9 cellular contexts compared by ENCODE assay signal in genomic region chr1:161486806-161487482, GRCh38. TPM values are rescaled to one million over a fixed set of nuclear protein-coding genes. Genes with fewer than 3 reads are reported as not detected.
DNase-seq lines count a peak whose midpoint lies in the region; ATAC-seq, FAIRE-seq and TF ChIP-seq lines count a peak whose summit lies in the region.
"Had no signal": no experiment of that assay in that cellular context is flagged by ENCODE, and none has a peak within 500 bp of the region (broad histone marks: within the 10 kb centered on the region; RNA-seq: fewer than 3 reads in every experiment).

No MANE protein-coding gene starts in this region.

- peaks cover 0 to 11% (median 2%) of the 10 kb centered on the region in 3 donors for H3K4me1 Mint-ChIP-seq in naive B cell

- TF ChIP-seq POLR2A in GM12892 (IDR thresholded peaks at IDR 0.05; ENCODE audit: low read depth, low read length), result no peak
- TF ChIP-seq POLR2A in upper lobe of left lung (IDR thresholded peaks at IDR 0.05), result no peak

- H3K9me3 Mint-ChIP-seq in naive B cell, result peaks cover 0 to 2% (median 0%) of the 10 kb centered on the region in 7 donors
- H3K9me3 Mint-ChIP-seq: IgD-negative memory B cell had no signal

- 44 to 49% methylated on average over 6 of the region's 6 CpGs for WGBS in upper lobe of left lung, 2 donors

- DNase-seq in Ammon's horn (ENCODE audit: low spot score), result peak; percentile 82
- no peak for DNase-seq in GM12892 (ENCODE audit: insufficient read length)
- peak; percentile 24 to 42 for DNase-seq in NCI-H1930 (lab: John Stamatoyannopoulos, UW)
- peak; percentile 47 for DNase-seq in WERI-Rb-1
- DNase-seq in epithelial cell of proximal tubule (ENCODE audit: low read depth), result peak; percentile 37
- DNase-seq in naive B cell, result peak; percentile 56
- no peak for DNase-seq in upper lobe of left lung

- ATAC-seq in naive B cell (ENCODE audit: low read depth in 2 of 2) (peak; percentile 81 to 89), upper lobe of left lung (ENCODE audit: low FRiP score in 2 of 2) (peak; percentile 75 to 80), GM19328 (IDR thresholded peaks at IDR 0.05; ENCODE audit: unreplicated experiment) (no peak)

- FAIRE-seq in GM12892 (lab: Jason Lieb, UNC), result peak; percentile 66

- peak overlapping the region in 1 of 6 donors; percentile 1 for H3K27ac Mint-ChIP-seq in naive B cell
- H3K27ac Mint-ChIP-seq: IgD-negative memory B cell had no signal

- no peak overlapping the region for H3K4me3 Mint-ChIP-seq in naive B cell
- H3K4me3 Mint-ChIP-seq: IgD-negative memory B cell had no signal

- no peak overlapping the region for H3K27ac ChIP-seq in WERI-Rb-1
- peak overlapping the region in 2 of 4 donors; percentile 24 to 49 for H3K27ac ChIP-seq in upper lobe of left lung

- no peaks in the 10 kb centered on the region for H3K36me3 Mint-ChIP-seq in naive B cell
- H3K36me3 Mint-ChIP-seq: IgD-negative memory B cell had no signal

- H3K9me3 ChIP-seq in WERI-Rb-1 (ENCODE audit: severe bottlenecking), result no peaks in the 10 kb centered on the region
- no peaks in the 10 kb centered on the region for H3K9me3 ChIP-seq in upper lobe of left lung

- H3K4me1 ChIP-seq in upper lobe of left lung, result peaks cover 5 to 9% (median 9%) of the 10 kb centered on the region in 4 donors

- no peak for TF ChIP-seq EP300 in upper lobe of left lung (IDR thresholded peaks at IDR 0.05)

- peaks cover 33 to 45% (median 40%) of the 10 kb centered on the region in 3 donors for H3K27me3 Mint-ChIP-seq in naive B cell

- H3K4me3 ChIP-seq in WERI-Rb-1 (ENCODE audit: low read depth, low read length) (no peak overlapping the region), epithelial cell of proximal tubule (ENCODE audit: low read depth, low read length) (no peak overlapping the region), upper lobe of left lung (peak overlapping the region in 2 of 4 donors; percentile 11 to 30)

- TF ChIP-seq CTCF in WERI-Rb-1 (IDR thresholded peaks at IDR 0.05; ENCODE audit: low read depth, low read length), result peak; percentile 79
- peak; percentile 82 for TF ChIP-seq CTCF in epithelial cell of proximal tubule (conservative IDR thresholded peaks at IDR 0.05; ENCODE audit: low read depth, low read length)
- peak; percentile 67 to 83 (median 70) for TF ChIP-seq CTCF in upper lobe of left lung (IDR thresholded peaks at IDR 0.05)

- no peaks in the 10 kb centered on the region for H3K36me3 ChIP-seq in WERI-Rb-1
- H3K36me3 ChIP-seq in upper lobe of left lung, result no peaks in the 10 kb centered on the region

- H3K27me3 ChIP-seq in WERI-Rb-1 (ENCODE audit: insufficient read depth, low read depth, severe bottlenecking), result peaks cover 100% of the 10 kb centered on the region
- H3K27me3 ChIP-seq in upper lobe of left lung, result no peaks in the 10 kb centered on the region

RNA-seq across cellular contexts. Expression of gene FCGR2A, which starts 18.3 kb away (rescaled TPM):
- 1.9 TPM for polyA plus RNA-seq in GM12892 (2012; ENCODE audit: missing spikeins)
- total RNA-seq in epithelial cell of proximal tubule, result not detected in 2 replicates
- polyA plus RNA-seq in naive B cell (ENCODE audit: low read depth in 6 of 6), result 1 to 10 TPM in 4 of 6 donors, under 1 TPM in 2; 0.23 to 5.0 (median 1.4) TPM
- 100 to 1,000 TPM in 4 of 6 donors, 10 to 100 TPM in 2; 94.6 to 273 (median 160) TPM for total RNA-seq in upper lobe of left lung

RNA-seq across cellular contexts. Expression of gene HSPA6, which starts 37.4 kb away (rescaled TPM):
- polyA plus RNA-seq in GM12892 (2012; ENCODE audit: missing spikeins), result 0.66 TPM
- 0.12 and 0.36 TPM in 2 replicates for total RNA-seq in epithelial cell of proximal tubule
- under 1 TPM in 2 of 6 donors, not detected in 4; 0.12 to 0.13 TPM for polyA plus RNA-seq in naive B cell (ENCODE audit: low read depth in 6 of 6)
- 10 to 100 TPM; 10.8 to 37.7 (median 15.9) TPM for total RNA-seq in upper lobe of left lung

Comparison
In these comparisons a context has a peak if more than half of its experiments do, and no peak if none do; other contexts are left out.
1. DNase-seq: peak in Ammon's horn (single experiment), NCI-H1930 (2 of 2), WERI-Rb-1 (single experiment), epithelial cell of proximal tubule (single experiment) and naive B cell (single experiment); none in GM12892 (single experiment) and upper lobe of left lung (0 of 2).
2. RNA of gene FCGR2A, which starts 18.3 kb away (total RNA-seq): 94.6 to 273 TPM in upper lobe of left lung; not detected in epithelial cell of proximal tubule; every median in the first group is over 10 times any median in the second.
3. Peak in every context shown above with its lines, with median percentiles within 50 percentile points of each other: CTCF ChIP-seq.